ENCODE assay signal across 34 cellular contexts in the genomic region with DNA sequence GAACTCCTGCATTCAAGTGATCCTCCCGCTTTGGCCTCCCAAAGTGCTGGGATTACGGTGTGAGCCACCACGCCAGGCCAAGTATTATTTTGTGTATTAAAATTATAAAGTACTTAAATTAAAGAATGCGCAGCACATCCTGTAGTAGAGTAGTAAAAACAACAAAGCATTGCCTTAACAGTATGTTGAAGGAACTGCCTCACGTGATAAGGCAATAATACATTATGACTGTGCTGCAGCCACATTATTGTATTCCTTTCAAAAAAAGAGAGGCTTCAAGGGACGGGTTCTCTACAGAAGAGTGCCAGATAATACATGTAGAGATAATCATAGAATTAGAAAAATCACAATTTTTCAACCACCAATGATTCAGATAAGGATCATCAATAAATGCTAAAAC.
"Had no signal": no experiment of that assay in that cellular context is flagged by ENCODE, and none has a peak within 500 bp of the region (broad histone marks: within the 10 kb centered on the region; RNA-seq: fewer than 3 reads in every experiment).

No MANE protein-coding gene starts in this region.

- H3K27me3 ChIP-seq: MG63 had no signal

- H3K4me3 ChIP-seq: MG63 had no signal

- H3K36me3 ChIP-seq: MG63 had no signal

- DNase-seq: Karpas-422, Kasumi-1, MG63, MM.1S, NCI-H1048, NCI-H1092, NCI-H1092 treated with DMSO at 0.1 percent for 48 hours, NCI-H1105, NCI-H1105 treated with DMSO at 0.1 percent for 48 hours, NCI-H1417, NCI-H1417 treated with DMSO at 0.1 percent for 48 hours, NCI-H1436, NCI-H1436 treated with DMSO at 0.1 percent for 48 hours, NCI-H146, NCI-H1694, NCI-H1694 treated with DMSO at 0.1 percent for 48 hours, NCI-H187, NCI-H187 treated with DMSO at 0.1 percent for 48 hours, NCI-H1930, NCI-H2029, NCI-H2029 treated with DMSO at 0.1 percent for 48 hours, NCI-H2081, NCI-H2081 treated with DMSO at 0.1 percent for 48 hours, NCI-H2107, NCI-H2171, NCI-H2171 treated with DMSO at 0.1 percent for 48 hours, NCI-H2227 treated with DMSO at 0.1 percent for 48 hours, NCI-H226, NCI-H345, NCI-H446, NCI-H446 treated with DMSO at 0.1 percent for 48 hours, NCI-H510A, NCI-H510A treated with DMSO at 0.1 percent for 48 hours, NCI-H524 had no signal

- H3K9me3 ChIP-seq: MG63 had no signal
